8 cellular contexts compared by ENCODE assay signal in genomic region chr3:46087871-46088270, GRCh38.
DNase-seq lines count a peak whose midpoint lies in the region; TF ChIP-seq lines count a peak whose summit lies in the region.
"Had no signal": no experiment of that assay in that cellular context is flagged by ENCODE, and none has a peak within 500 bp of the region (broad histone marks: within the 10 kb centered on the region; RNA-seq: fewer than 3 reads in every experiment).

No MANE protein-coding gene starts in this region.

- H3K27me3 Mint-ChIP-seq in neural progenitor cell (ENCODE audit: insufficient read depth, low read depth): peaks cover 2% of the 10 kb centered on the region
- H3K27me3 Mint-ChIP-seq: T-cell had no signal

- in situ Hi-C loops in T47D (cut with HindIII; ENCODE audit: low pct_unique_long_range_greater_than_20kb, low sequenced_read_pairs): no loop called here

- H3K4me1 Mint-ChIP-seq in neural progenitor cell: no peaks in the 10 kb centered on the region

- no peaks in the 10 kb centered on the region for H3K9me3 Mint-ChIP-seq in neural progenitor cell
- H3K9me3 Mint-ChIP-seq: T-cell had no signal

- TF ChIP-seq CTCF in GM10248 (IDR thresholded peaks at IDR 0.05; ENCODE audit: control extremely low read depth, extremely low read depth, low read depth, missing control alignments) (peak; percentile 35), neural progenitor cell (IDR thresholded peaks at IDR 0.05) (peak; percentile 8)

- H3K27me3 ChIP-seq in neural progenitor cell: no peaks in the 10 kb centered on the region

- no peaks in the 10 kb centered on the region for H3K79me2 ChIP-seq in neural progenitor cell (ENCODE audit: low read depth)

- H4K20me1 ChIP-seq in neural progenitor cell (ENCODE audit: low read depth): no peaks in the 10 kb centered on the region

- no peak overlapping the region for H3K4me3 ChIP-seq in neural progenitor cell

- DNase-seq in GM10248 (ENCODE audit: extremely low spot score) (no peak), M059J (ENCODE audit: low read depth) (peak; percentile 63), T47D (ENCODE audit: low read depth in 1 of 2, low spot score in 1 of 2) (peak; percentile 53 to 85), neural progenitor cell (ENCODE audit: low spot score) (no peak), islet precursor cell (no peak), NCI-H1417 treated with DMSO at 0.1 percent for 48 hours (lab: John Stamatoyannopoulos, UW) (no peak), retina (no peak)
- DNase-seq: T-cell had no signal

- CTCF ChIA-PET in GM10248 (lab: Yijun Ruan, JAX): interaction anchor here (0.8 to 17.6 kb wide), 10 partner anchors 9 to 326 kb away, joined by 3 to 377 read pairs (median 4); partner anchors contain the start of genes CCR1 and CXCR6

- no peak overlapping the region for H3K4me2 ChIP-seq in neural progenitor cell

- H3K36me3 Mint-ChIP-seq in neural progenitor cell: no peaks in the 10 kb centered on the region
- H3K36me3 Mint-ChIP-seq: T-cell had no signal

- H3K4me3 Mint-ChIP-seq in neural progenitor cell: no peak overlapping the region
- H3K4me3 Mint-ChIP-seq: T-cell had no signal

- no peaks in the 10 kb centered on the region for H3K36me3 ChIP-seq in neural progenitor cell

- H3F3A ChIP-seq in neural progenitor cell (ENCODE audit: low read depth): no peaks in the 10 kb centered on the region

- no peak overlapping the region for H3K9ac ChIP-seq in neural progenitor cell

- H3K4me1 ChIP-seq in neural progenitor cell: no peaks in the 10 kb centered on the region

- POLR2A ChIA-PET in GM10248 (lab: Yijun Ruan, JAX): no interaction called here

- H2AFZ ChIP-seq in neural progenitor cell (replicated peaks): no peak overlapping the region

- H3K27ac Mint-ChIP-seq in neural progenitor cell: no peak overlapping the region
- H3K27ac Mint-ChIP-seq: T-cell had no signal

- no peak overlapping the region for H3K27ac ChIP-seq in neural progenitor cell

- no peaks in the 10 kb centered on the region for H3K9me3 ChIP-seq in neural progenitor cell (ENCODE audit: low read depth)

Comparison
In these comparisons a context has a peak if more than half of its experiments do, and no peak if none do; other contexts are left out.
1. DNase-seq: peak in M059J (single experiment) and T47D (2 of 2); none in GM10248 (single experiment), neural progenitor cell (single experiment), islet precursor cell (single experiment), NCI-H1417 treated with DMSO at 0.1 percent for 48 hours (single experiment) and retina (single experiment).